Comparison of ENCODE assay signal across 1 cellular context in the genomic region with DNA sequence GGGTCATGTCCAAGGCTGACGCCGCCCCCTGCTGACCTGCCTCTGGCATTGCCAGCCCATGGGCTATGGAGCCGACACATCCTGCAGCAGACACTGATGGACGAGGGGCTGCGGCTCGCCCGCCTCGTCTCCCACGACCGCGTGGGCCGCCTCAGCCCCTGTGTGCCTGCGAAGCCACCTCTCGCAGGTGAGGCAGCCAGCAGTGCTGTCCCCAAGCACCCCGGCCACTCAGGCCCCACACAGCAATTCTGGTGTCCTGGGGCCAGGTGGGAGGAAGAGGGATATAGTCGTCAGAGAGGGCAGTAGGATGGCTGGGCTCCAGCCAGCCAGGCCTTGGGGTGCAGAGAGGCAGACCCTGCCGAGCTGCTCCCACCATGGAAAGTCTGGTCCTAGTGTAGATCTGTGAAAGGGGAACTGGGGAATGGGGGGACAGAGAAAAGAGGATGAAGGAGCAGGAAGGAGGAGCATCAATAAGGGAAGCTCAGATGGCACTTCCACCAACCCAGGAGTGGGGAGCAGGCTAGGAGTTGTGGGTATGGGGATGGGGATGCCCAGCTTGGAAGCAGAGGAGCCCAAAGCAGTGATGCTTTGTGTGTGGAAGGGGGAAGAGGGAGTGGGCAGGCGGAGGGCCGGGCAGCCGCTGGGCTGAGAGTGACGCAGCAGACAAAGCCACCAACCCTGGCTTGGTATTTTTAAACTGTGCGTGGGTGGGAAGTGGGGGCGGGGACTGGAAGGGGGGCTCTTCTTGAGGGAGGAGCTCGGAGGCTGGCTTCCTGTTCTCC.
TF ChIP-seq lines count a peak whose summit lies in the region.

No MANE protein-coding gene starts in this region.

TF ChIP-seq in HepG2, 621 proteins besides CTCF, POLR2A, EP300 and RAD21 (continued from another document and continues in another):
- TF ChIP-seq, protein P1, sequence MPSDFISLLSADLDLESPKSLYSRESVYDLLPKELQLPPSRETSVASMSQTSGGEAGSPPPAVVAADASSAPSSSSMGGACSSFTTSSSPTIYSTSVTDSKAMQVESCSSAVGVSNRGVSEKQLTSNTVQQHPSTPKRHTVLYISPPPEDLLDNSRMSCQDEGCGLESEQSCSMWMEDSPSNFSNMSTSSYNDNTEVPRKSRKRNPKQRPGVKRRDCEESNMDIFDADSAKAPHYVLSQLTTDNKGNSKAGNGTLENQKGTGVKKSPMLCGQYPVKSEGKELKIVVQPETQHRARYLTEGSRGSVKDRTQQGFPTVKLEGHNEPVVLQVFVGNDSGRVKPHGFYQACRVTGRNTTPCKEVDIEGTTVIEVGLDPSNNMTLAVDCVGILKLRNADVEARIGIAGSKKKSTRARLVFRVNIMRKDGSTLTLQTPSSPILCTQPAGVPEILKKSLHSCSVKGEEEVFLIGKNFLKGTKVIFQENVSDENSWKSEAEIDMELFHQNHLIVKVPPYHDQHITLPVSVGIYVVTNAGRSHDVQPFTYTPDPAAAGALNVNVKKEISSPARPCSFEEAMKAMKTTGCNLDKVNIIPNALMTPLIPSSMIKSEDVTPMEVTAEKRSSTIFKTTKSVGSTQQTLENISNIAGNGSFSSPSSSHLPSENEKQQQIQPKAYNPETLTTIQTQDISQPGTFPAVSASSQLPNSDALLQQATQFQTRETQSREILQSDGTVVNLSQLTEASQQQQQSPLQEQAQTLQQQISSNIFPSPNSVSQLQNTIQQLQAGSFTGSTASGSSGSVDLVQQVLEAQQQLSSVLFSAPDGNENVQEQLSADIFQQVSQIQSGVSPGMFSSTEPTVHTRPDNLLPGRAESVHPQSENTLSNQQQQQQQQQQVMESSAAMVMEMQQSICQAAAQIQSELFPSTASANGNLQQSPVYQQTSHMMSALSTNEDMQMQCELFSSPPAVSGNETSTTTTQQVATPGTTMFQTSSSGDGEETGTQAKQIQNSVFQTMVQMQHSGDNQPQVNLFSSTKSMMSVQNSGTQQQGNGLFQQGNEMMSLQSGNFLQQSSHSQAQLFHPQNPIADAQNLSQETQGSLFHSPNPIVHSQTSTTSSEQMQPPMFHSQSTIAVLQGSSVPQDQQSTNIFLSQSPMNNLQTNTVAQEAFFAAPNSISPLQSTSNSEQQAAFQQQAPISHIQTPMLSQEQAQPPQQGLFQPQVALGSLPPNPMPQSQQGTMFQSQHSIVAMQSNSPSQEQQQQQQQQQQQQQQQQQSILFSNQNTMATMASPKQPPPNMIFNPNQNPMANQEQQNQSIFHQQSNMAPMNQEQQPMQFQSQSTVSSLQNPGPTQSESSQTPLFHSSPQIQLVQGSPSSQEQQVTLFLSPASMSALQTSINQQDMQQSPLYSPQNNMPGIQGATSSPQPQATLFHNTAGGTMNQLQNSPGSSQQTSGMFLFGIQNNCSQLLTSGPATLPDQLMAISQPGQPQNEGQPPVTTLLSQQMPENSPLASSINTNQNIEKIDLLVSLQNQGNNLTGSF (CRISPR knock-in tag; IDR thresholded peaks at IDR 0.05) = no peak
- TF ChIP-seq FOSL2 (CRISPR knock-in tag; IDR thresholded peaks at IDR 0.05) = 0 out of 2 replicates have a peak, but pooled peaks have one; percentile 20
- TF ChIP-seq RARG (CRISPR knock-in tag; IDR thresholded peaks at IDR 0.05; ENCODE audit: low read depth) = no peak
- TF ChIP-seq, protein P2, sequence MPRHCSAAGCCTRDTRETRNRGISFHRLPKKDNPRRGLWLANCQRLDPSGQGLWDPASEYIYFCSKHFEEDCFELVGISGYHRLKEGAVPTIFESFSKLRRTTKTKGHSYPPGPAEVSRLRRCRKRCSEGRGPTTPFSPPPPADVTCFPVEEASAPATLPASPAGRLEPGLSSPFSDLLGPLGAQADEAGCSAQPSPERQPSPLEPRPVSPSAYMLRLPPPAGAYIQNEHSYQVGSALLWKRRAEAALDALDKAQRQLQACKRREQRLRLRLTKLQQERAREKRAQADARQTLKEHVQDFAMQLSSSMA (CRISPR knock-in tag; IDR thresholded peaks at IDR 0.05) = no peak
- TF ChIP-seq, protein P3, sequence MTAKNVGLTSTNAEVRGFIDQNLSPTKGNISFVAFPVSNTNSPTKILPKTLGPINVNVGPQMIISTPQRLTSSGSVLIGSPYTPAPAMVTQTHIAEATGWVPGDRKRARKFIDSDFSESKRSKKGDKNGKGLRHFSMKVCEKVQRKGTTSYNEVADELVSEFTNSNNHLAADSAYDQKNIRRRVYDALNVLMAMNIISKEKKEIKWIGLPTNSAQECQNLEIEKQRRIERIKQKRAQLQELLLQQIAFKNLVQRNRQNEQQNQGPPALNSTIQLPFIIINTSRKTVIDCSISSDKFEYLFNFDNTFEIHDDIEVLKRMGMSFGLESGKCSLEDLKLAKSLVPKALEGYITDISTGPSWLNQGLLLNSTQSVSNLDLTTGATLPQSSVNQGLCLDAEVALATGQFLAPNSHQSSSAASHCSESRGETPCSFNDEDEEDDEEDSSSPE (CRISPR knock-in tag; IDR thresholded peaks at IDR 0.05) = no peak
- TF ChIP-seq, protein P4, sequence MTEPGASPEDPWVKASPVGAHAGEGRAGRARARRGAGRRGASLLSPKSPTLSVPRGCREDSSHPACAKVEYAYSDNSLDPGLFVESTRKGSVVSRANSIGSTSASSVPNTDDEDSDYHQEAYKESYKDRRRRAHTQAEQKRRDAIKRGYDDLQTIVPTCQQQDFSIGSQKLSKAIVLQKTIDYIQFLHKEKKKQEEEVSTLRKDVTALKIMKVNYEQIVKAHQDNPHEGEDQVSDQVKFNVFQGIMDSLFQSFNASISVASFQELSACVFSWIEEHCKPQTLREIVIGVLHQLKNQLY (CRISPR knock-in tag; IDR thresholded peaks at IDR 0.05) = no peak
- TF ChIP-seq, protein P5, sequence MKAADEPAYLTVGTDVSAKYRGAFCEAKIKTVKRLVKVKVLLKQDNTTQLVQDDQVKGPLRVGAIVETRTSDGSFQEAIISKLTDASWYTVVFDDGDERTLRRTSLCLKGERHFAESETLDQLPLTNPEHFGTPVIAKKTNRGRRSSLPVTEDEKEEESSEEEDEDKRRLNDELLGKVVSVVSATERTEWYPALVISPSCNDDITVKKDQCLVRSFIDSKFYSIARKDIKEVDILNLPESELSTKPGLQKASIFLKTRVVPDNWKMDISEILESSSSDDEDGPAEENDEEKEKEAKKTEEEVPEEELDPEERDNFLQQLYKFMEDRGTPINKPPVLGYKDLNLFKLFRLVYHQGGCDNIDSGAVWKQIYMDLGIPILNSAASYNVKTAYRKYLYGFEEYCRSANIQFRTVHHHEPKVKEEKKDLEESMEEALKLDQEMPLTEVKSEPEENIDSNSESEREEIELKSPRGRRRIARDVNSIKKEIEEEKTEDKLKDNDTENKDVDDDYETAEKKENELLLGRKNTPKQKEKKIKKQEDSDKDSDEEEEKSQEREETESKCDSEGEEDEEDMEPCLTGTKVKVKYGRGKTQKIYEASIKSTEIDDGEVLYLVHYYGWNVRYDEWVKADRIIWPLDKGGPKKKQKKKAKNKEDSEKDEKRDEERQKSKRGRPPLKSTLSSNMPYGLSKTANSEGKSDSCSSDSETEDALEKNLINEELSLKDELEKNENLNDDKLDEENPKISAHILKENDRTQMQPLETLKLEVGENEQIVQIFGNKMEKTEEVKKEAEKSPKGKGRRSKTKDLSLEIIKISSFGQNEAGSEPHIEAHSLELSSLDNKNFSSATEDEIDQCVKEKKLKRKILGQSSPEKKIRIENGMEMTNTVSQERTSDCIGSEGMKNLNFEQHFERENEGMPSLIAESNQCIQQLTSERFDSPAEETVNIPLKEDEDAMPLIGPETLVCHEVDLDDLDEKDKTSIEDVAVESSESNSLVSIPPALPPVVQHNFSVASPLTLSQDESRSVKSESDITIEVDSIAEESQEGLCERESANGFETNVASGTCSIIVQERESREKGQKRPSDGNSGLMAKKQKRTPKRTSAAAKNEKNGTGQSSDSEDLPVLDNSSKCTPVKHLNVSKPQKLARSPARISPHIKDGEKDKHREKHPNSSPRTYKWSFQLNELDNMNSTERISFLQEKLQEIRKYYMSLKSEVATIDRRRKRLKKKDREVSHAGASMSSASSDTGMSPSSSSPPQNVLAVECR (CRISPR knock-in tag; IDR thresholded peaks at IDR 0.05; ENCODE audit: borderline replicate concordance) = 0 out of 2 replicates have a peak, but pooled peaks have one; percentile 12
- no peak for TF ChIP-seq TEAD3 (CRISPR knock-in tag; optimal IDR thresholded peaks at IDR 0.05; ENCODE audit: borderline replicate concordance)
- TF ChIP-seq PHF5A (CRISPR knock-in tag; IDR thresholded peaks at IDR 0.05; ENCODE audit: low read depth, unreplicated experiment) = no peak
- TF ChIP-seq, protein P6, sequence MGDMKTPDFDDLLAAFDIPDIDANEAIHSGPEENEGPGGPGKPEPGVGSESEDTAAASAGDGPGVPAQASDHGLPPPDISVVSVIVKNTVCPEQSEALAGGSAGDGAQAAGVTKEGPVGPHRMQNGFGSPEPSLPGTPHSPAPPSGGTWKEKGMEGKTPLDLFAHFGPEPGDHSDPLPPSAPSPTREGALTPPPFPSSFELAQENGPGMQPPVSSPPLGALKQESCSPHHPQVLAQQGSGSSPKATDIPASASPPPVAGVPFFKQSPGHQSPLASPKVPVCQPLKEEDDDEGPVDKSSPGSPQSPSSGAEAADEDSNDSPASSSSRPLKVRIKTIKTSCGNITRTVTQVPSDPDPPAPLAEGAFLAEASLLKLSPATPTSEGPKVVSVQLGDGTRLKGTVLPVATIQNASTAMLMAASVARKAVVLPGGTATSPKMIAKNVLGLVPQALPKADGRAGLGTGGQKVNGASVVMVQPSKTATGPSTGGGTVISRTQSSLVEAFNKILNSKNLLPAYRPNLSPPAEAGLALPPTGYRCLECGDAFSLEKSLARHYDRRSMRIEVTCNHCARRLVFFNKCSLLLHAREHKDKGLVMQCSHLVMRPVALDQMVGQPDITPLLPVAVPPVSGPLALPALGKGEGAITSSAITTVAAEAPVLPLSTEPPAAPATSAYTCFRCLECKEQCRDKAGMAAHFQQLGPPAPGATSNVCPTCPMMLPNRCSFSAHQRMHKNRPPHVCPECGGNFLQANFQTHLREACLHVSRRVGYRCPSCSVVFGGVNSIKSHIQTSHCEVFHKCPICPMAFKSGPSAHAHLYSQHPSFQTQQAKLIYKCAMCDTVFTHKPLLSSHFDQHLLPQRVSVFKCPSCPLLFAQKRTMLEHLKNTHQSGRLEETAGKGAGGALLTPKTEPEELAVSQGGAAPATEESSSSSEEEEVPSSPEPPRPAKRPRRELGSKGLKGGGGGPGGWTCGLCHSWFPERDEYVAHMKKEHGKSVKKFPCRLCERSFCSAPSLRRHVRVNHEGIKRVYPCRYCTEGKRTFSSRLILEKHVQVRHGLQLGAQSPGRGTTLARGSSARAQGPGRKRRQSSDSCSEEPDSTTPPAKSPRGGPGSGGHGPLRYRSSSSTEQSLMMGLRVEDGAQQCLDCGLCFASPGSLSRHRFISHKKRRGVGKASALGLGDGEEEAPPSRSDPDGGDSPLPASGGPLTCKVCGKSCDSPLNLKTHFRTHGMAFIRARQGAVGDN (CRISPR knock-in tag; IDR thresholded peaks at IDR 0.05) = peak; percentile 31; the same call in 1 of the 2 replicates
- TF ChIP-seq, protein P7, sequence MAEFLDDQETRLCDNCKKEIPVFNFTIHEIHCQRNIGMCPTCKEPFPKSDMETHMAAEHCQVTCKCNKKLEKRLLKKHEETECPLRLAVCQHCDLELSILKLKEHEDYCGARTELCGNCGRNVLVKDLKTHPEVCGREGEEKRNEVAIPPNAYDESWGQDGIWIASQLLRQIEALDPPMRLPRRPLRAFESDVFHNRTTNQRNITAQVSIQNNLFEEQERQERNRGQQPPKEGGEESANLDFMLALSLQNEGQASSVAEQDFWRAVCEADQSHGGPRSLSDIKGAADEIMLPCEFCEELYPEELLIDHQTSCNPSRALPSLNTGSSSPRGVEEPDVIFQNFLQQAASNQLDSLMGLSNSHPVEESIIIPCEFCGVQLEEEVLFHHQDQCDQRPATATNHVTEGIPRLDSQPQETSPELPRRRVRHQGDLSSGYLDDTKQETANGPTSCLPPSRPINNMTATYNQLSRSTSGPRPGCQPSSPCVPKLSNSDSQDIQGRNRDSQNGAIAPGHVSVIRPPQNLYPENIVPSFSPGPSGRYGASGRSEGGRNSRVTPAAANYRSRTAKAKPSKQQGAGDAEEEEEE (CRISPR knock-in tag; IDR thresholded peaks at IDR 0.05; ENCODE audit: borderline replicate concordance) = no peak
- no peak for TF ChIP-seq MBD4 (IDR thresholded peaks at IDR 0.05; ENCODE audit: borderline replicate concordance, low read length)
- no peak for TF ChIP-seq NCOA1 (CRISPR knock-in tag; IDR thresholded peaks at IDR 0.05)
- TF ChIP-seq KLF6 (CRISPR knock-in tag; IDR thresholded peaks at IDR 0.05) = no peak
- TF ChIP-seq SP4 (CRISPR knock-in tag; IDR thresholded peaks at IDR 0.05) = no peak
- TF ChIP-seq SMAD9 (CRISPR knock-in tag; IDR thresholded peaks at IDR 0.05) = no peak
- TF ChIP-seq, protein P8, sequence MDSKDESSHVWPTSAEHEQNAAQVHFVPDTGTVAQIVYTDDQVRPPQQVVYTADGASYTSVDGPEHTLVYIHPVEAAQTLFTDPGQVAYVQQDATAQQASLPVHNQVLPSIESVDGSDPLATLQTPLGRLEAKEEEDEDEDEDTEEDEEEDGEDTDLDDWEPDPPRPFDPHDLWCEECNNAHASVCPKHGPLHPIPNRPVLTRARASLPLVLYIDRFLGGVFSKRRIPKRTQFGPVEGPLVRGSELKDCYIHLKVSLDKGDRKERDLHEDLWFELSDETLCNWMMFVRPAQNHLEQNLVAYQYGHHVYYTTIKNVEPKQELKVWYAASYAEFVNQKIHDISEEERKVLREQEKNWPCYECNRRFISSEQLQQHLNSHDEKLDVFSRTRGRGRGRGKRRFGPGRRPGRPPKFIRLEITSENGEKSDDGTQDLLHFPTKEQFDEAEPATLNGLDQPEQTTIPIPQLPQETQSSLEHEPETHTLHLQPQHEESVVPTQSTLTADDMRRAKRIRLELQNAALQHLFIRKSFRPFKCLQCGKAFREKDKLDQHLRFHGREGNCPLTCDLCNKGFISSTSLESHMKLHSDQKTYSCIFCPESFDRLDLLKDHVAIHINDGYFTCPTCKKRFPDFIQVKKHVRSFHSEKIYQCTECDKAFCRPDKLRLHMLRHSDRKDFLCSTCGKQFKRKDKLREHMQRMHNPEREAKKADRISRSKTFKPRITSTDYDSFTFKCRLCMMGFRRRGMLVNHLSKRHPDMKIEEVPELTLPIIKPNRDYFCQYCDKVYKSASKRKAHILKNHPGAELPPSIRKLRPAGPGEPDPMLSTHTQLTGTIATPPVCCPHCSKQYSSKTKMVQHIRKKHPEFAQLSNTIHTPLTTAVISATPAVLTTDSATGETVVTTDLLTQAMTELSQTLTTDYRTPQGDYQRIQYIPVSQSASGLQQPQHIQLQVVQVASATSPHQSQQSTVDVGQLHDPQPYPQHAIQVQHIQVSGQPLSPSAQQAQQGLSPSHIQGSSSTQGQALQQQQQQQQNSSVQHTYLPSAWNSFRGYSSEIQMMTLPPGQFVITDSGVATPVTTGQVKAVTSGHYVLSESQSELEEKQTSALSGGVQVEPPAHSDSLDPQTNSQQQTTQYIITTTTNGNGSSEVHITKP (CRISPR knock-in tag; IDR thresholded peaks at IDR 0.05; ENCODE audit: low read depth) = no peak
- no peak for TF ChIP-seq RARA (CRISPR knock-in tag; IDR thresholded peaks at IDR 0.05)
- TF ChIP-seq HNRNPL (IDR thresholded peaks at IDR 0.05; ENCODE audit: low read depth, low read length) = peak; percentile 74; the same call in 1 of the 2 replicates
- TF ChIP-seq SMC3 (IDR thresholded peaks at IDR 0.05; ENCODE audit: low read length) = peak; percentile 16; the same call in 1 of the 2 replicates
- TF ChIP-seq BORCS8-MEF2B (CRISPR knock-in tag; IDR thresholded peaks at IDR 0.05) = no peak
- peak; percentile 27; the same call in 1 of the 2 replicates for TF ChIP-seq GABPB1 (CRISPR knock-in tag; IDR thresholded peaks at IDR 0.05)
- no peak for TF ChIP-seq DPF2 (CRISPR knock-in tag; IDR thresholded peaks at IDR 0.05; ENCODE audit: borderline replicate concordance, low read depth)
- TF ChIP-seq HHEX (CRISPR knock-in tag; IDR thresholded peaks at IDR 0.05) = no peak
- no peak for TF ChIP-seq ZC3H13 (CRISPR knock-in tag; IDR thresholded peaks at IDR 0.05)
- TF ChIP-seq ZBTB7B (CRISPR knock-in tag; IDR thresholded peaks at IDR 0.05) = no peak
- 0 out of 2 replicates have a peak, but pooled peaks have one; percentile 24 for TF ChIP-seq SP2 (CRISPR knock-in tag; IDR thresholded peaks at IDR 0.05)
- no peak for TF ChIP-seq MEF2D (CRISPR knock-in tag; IDR thresholded peaks at IDR 0.05)
